ENCODE assay signal across 24 cellular contexts in genomic region chr4:23040539-23040938, GRCh38.
DNase-seq lines count a peak whose midpoint lies in the region; ATAC-seq and TF ChIP-seq lines count a peak whose summit lies in the region.
"Had no signal": no experiment of that assay in that cellular context is flagged by ENCODE, and none has a peak within 500 bp of the region (broad histone marks: within the 10 kb centered on the region; RNA-seq: fewer than 3 reads in every experiment).

No MANE protein-coding gene starts in this region.

- POLR2A ChIA-PET in MCF 10A (lab: Yijun Ruan, JAX) = interaction anchor here (0.6 kb wide), 1 partner anchor 691 kb away, joined by 4 read pairs; no protein-coding TSS in a partner anchor

- no peaks in the 10 kb centered on the region for H3K4me1 ChIP-seq in breast epithelium
- H3K4me1 ChIP-seq in tibial nerve = no peaks in the 10 kb centered on the region
- H3K4me1 ChIP-seq: BE2C, SJSA1 had no signal

- H3K36me3 ChIP-seq in breast epithelium = no peaks in the 10 kb centered on the region
- H3K36me3 ChIP-seq in tibial nerve = no peaks in the 10 kb centered on the region
- H3K36me3 ChIP-seq: BE2C, SJSA1 had no signal

- H3K27ac ChIP-seq in breast epithelium (no peak overlapping the region), epithelial cell of prostate (peak overlapping the region; percentile 41), tibial nerve (no peak overlapping the region)
- H3K27ac ChIP-seq: 22Rv1, SJSA1 had no signal

- H3K4me3 Mint-ChIP-seq in MCF 10A (ENCODE audit: unreplicated experiment) = no peak overlapping the region
- no peak overlapping the region for H3K4me3 Mint-ChIP-seq in nephron progenitor cell
- H3K4me3 Mint-ChIP-seq: CD14-positive monocyte had no signal

- H3K9me3 Mint-ChIP-seq in MCF 10A (ENCODE audit: unreplicated experiment) (no peaks in the 10 kb centered on the region), nephron progenitor cell (no peaks in the 10 kb centered on the region)

- CTCF ChIA-PET in MCF 10A (lab: Yijun Ruan, JAX) = interaction anchor here (1.3 kb wide), 1 partner anchor 13 kb away, joined by 4 read pairs; no protein-coding TSS in a partner anchor

- DNase-seq in MCF 10A (ENCODE audit: unreplicated experiment) (no peak), breast epithelium (ENCODE audit: low spot score in 2 of 2) (no peak), epithelial cell of prostate (ENCODE audit: low read depth, low spot score) (no peak), nephron progenitor cell (no peak), tibial nerve (ENCODE audit: low spot score in 2 of 2) (no peak), left ventricle myocardium superior (no peak)
- DNase-seq in activated effector memory CD4-positive, alpha-beta T cell treated with anti-CD3 and anti-CD28 coated beads, Interleukin-2, amount 50 U/mL, for 16 hours = no peak
- DNase-seq: BE2C; DMS153; DND-41; Kasumi-1; MV-4-11; NCI-H1105 treated with DMSO at 0.1 percent for 48 hours; NCI-H146; NCI-H2029; NCI-H446 treated with DMSO at 0.1 percent for 48 hours; NCI-H526; NCI-H82; NK-92 treated with Interleukin-12 subunit alpha and Interleukin-12 subunit beta, amount 100 ng/mL, for 24 hours; Right ventricle myocardium superior had no signal

- no peaks in the 10 kb centered on the region for H3K36me3 Mint-ChIP-seq in MCF 10A (ENCODE audit: insufficient read depth, unreplicated experiment)
- H3K36me3 Mint-ChIP-seq in nephron progenitor cell (ENCODE audit: low read depth) = no peaks in the 10 kb centered on the region
- H3K36me3 Mint-ChIP-seq: CD14-positive monocyte had no signal

- no peak for TF ChIP-seq EP300 in tibial nerve (IDR thresholded peaks at IDR 0.05)

- H3K27me3 ChIP-seq in breast epithelium = no peaks in the 10 kb centered on the region
- peaks cover 0 to 2% of the 10 kb centered on the region in 2 donors for H3K27me3 ChIP-seq in tibial nerve
- H3K27me3 ChIP-seq: BE2C, SJSA1 had no signal

- peak overlapping the region; percentile 8 for H3K27ac Mint-ChIP-seq in MCF 10A (ENCODE audit: low read depth, unreplicated experiment)
- peak overlapping the region; percentile 43 for H3K27ac Mint-ChIP-seq in nephron progenitor cell
- H3K27ac Mint-ChIP-seq: CD14-positive monocyte had no signal

- BruUV-seq in MCF 10A (replicated peaks; lab: Mats Ljungman, UMichigan) = no TSS peak

- 93 to 100% methylated on average over 1 of the region's 1 CpG for WGBS in tibial nerve, 2 donors

- TF ChIP-seq POLR2A in breast epithelium (IDR thresholded peaks at IDR 0.05) = no peak
- no peak for TF ChIP-seq POLR2A in tibial nerve (IDR thresholded peaks at IDR 0.05)

- ATAC-seq in left ventricle myocardium superior = no peak
- ATAC-seq: K562 had no signal

- H3K9me3 ChIP-seq in breast epithelium (no peaks in the 10 kb centered on the region), tibial nerve (no peaks in the 10 kb centered on the region)
- H3K9me3 ChIP-seq: BE2C, SJSA1 had no signal

- H3K4me3 ChIP-seq in breast epithelium (no peak overlapping the region), tibial nerve (no peak overlapping the region)
- H3K4me3 ChIP-seq: K562, SJSA1 had no signal

- H3K4me1 Mint-ChIP-seq in MCF 10A (ENCODE audit: insufficient read depth, unreplicated experiment) = peaks cover 13% of the 10 kb centered on the region
- no peaks in the 10 kb centered on the region for H3K4me1 Mint-ChIP-seq in nephron progenitor cell
- H3K4me1 Mint-ChIP-seq: CD14-positive monocyte had no signal

- H3K27me3 Mint-ChIP-seq in MCF 10A (ENCODE audit: insufficient read depth, unreplicated experiment) (no peaks in the 10 kb centered on the region), nephron progenitor cell (ENCODE audit: low read depth, poor library complexity) (peaks cover 7% of the 10 kb centered on the region)

- TF ChIP-seq CTCF in MCF 10A (IDR thresholded peaks at IDR 0.05; ENCODE audit: unreplicated experiment) (no peak), breast epithelium (IDR thresholded peaks at IDR 0.05) (no peak), nephron progenitor cell (IDR thresholded peaks at IDR 0.05) (no peak), tibial nerve (IDR thresholded peaks at IDR 0.05) (no peak)

- intact Hi-C loops in MCF 10A (cut with micrococcal nuclease) (no loop called here), breast epithelium (cut with DNase I; ENCODE audit: low total_unique reads) (no loop called here), left ventricle myocardium superior (cut with micrococcal nuclease) (no loop called here)
